Comparison of ENCODE assay signal across 8 cellular contexts in genomic region chr14:35341454-35342159, GRCh38. TPM values are rescaled to one million over a fixed set of nuclear protein-coding genes. Genes with fewer than 3 reads are reported as not detected.
A peak's percentile ranks its signal among the peaks of the same experiment; 100 is the strongest.
DNase-seq lines count a peak whose midpoint lies in the region; ATAC-seq and TF ChIP-seq lines count a peak whose summit lies in the region.

No MANE protein-coding gene starts in this region.

- TF ChIP-seq CTCF in upper lobe of right lung (IDR thresholded peaks at IDR 0.05), result no peak

- H3K27ac ChIP-seq in mucosa of rectum (ENCODE audit: low read depth in 2 of 2, low read length in 2 of 2), result peak overlapping the region; percentile 95 to 97
- peak overlapping the region; percentile 94 for H3K27ac ChIP-seq in upper lobe of right lung

- intact Hi-C loops in upper lobe of right lung (cut with DNase I), result no loop called here

- H3K4me3 ChIP-seq in mucosa of rectum (ENCODE audit: low read length in 2 of 2) (peak overlapping the region; percentile 44), upper lobe of right lung (peak overlapping the region; percentile 37)

- DNase-seq in activated effector memory CD4-positive, alpha-beta T cell treated with anti-CD3 and anti-CD28 coated beads, Interleukin-2, amount 50 U/mL, for 16 hours, result peak; percentile 60
- no peak for DNase-seq in activated effector memory CD4-positive, alpha-beta T cell treated with Interleukin-2 at 50 U/mL for 16 hours
- DNase-seq in NCI-H1436 treated with DMSO at 0.1 percent for 48 hours (lab: John Stamatoyannopoulos, UW) (peak; percentile 67), UCSD-AML1 (lab: John Stamatoyannopoulos, UW; ENCODE audit: unreplicated experiment) (peak; percentile 90), upper lobe of right lung (peak; percentile 97)

- H3K9ac ChIP-seq in mucosa of rectum (ENCODE audit: low read depth in 1 of 2, low read length in 2 of 2), result peak overlapping the region; percentile 63 to 87

- no peaks in the 10 kb centered on the region for H3K36me3 ChIP-seq in mucosa of rectum (ENCODE audit: control insufficient read depth in 2 of 2, insufficient read depth in 2 of 2, low read length in 2 of 2)
- no peaks in the 10 kb centered on the region for H3K36me3 ChIP-seq in upper lobe of right lung

- ATAC-seq in esophagus mucosa (peak; percentile 91), upper lobe of right lung (peak; percentile 92), GM19397 (IDR thresholded peaks at IDR 0.05; ENCODE audit: unreplicated experiment) (no peak)

- H3K27me3 ChIP-seq in mucosa of rectum (ENCODE audit: control insufficient read depth in 2 of 2, insufficient read depth in 2 of 2, low read length in 2 of 2) (no peaks in the 10 kb centered on the region), upper lobe of right lung (no peaks in the 10 kb centered on the region)

- H3K9me3 ChIP-seq in mucosa of rectum (ENCODE audit: control insufficient read depth in 2 of 2, low read length in 2 of 2) (no peaks in the 10 kb centered on the region), upper lobe of right lung (no peaks in the 10 kb centered on the region)

- H3K4me1 ChIP-seq in mucosa of rectum (ENCODE audit: control insufficient read depth in 2 of 2, insufficient read depth in 2 of 2, low read length in 2 of 2) (peaks cover 54 to 63% of the 10 kb centered on the region in 2 donors), upper lobe of right lung (peaks cover 75% of the 10 kb centered on the region)

RNA-seq across cellular contexts. Expression of gene PSMA6, which starts 49.4 kb away (rescaled TPM):
- 188 TPM for total RNA-seq in esophagus mucosa
- 157 TPM for total RNA-seq in upper lobe of right lung
